Comparison of ENCODE assay signal across 1 cellular context in the genomic region with DNA sequence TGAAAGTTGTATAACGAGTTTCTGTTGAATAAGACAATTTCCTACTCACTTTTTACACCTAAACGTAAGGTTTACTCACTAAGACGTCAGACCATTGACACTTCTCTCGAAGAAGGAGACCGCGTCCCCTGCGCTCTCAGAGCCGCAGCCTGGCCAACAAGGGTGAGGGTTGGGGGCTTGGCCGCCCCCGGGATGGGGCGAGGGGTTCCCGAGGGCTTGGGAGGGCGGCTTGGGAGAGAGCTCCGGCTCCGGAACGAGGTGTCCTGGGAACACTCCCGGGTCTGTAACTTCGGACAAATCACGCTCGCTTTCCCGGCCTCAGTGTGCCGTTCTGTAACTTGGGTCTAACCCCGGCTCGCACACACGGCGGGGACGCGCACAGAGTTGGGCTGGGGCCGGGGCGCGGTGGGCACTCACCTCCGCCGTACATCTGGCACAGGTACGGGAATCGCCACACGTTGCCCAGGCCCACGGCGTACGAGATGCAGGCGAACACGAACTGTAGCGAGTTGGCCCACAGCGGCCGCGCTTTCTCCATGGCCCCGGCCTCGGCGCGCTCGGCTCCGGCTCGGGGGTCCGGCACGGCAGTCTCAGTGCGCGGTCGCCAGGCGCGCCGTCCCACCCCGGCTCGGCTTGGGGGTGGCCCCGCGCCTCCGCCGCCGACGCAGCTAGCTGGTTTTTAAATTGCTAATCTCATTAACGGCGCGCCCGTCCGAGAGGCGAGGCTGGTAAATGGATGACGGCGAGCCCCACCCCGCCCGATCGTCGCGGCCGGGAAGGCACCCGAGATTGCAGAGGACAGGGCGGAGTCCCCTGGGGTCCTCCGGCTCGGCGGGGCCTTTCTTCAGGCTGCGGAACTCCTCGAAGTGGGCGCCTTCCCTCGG.
TF ChIP-seq lines count a peak whose summit lies in the region.

A gene with protein sequence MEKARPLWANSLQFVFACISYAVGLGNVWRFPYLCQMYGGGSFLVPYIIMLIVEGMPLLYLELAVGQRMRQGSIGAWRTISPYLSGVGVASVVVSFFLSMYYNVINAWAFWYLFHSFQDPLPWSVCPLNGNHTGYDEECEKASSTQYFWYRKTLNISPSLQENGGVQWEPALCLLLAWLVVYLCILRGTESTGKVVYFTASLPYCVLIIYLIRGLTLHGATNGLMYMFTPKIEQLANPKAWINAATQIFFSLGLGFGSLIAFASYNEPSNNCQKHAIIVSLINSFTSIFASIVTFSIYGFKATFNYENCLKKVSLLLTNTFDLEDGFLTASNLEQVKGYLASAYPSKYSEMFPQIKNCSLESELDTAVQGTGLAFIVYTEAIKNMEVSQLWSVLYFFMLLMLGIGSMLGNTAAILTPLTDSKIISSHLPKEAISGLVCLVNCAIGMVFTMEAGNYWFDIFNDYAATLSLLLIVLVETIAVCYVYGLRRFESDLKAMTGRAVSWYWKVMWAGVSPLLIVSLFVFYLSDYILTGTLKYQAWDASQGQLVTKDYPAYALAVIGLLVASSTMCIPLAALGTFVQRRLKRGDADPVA (minus strand): TSS at position 655 of the 884 bp plus-strand sequence. CDS start 117 bp downstream, at position 538.

TF ChIP-seq in WTC11, 78 proteins besides CTCF, POLR2A, EP300 and RAD21 (continued from another document):
- TF ChIP-seq, protein P1, sequence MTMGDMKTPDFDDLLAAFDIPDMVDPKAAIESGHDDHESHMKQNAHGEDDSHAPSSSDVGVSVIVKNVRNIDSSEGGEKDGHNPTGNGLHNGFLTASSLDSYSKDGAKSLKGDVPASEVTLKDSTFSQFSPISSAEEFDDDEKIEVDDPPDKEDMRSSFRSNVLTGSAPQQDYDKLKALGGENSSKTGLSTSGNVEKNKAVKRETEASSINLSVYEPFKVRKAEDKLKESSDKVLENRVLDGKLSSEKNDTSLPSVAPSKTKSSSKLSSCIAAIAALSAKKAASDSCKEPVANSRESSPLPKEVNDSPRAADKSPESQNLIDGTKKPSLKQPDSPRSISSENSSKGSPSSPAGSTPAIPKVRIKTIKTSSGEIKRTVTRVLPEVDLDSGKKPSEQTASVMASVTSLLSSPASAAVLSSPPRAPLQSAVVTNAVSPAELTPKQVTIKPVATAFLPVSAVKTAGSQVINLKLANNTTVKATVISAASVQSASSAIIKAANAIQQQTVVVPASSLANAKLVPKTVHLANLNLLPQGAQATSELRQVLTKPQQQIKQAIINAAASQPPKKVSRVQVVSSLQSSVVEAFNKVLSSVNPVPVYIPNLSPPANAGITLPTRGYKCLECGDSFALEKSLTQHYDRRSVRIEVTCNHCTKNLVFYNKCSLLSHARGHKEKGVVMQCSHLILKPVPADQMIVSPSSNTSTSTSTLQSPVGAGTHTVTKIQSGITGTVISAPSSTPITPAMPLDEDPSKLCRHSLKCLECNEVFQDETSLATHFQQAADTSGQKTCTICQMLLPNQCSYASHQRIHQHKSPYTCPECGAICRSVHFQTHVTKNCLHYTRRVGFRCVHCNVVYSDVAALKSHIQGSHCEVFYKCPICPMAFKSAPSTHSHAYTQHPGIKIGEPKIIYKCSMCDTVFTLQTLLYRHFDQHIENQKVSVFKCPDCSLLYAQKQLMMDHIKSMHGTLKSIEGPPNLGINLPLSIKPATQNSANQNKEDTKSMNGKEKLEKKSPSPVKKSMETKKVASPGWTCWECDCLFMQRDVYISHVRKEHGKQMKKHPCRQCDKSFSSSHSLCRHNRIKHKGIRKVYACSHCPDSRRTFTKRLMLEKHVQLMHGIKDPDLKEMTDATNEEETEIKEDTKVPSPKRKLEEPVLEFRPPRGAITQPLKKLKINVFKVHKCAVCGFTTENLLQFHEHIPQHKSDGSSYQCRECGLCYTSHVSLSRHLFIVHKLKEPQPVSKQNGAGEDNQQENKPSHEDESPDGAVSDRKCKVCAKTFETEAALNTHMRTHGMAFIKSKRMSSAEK (CRISPR knock-in tag; IDR thresholded peaks at IDR 0.05; ENCODE audit: borderline replicate concordance) = no peak
- TF ChIP-seq ZNF317 (CRISPR knock-in tag; IDR thresholded peaks at IDR 0.05; ENCODE audit: borderline replicate concordance, low read depth) (no peak), NFATC4 (CRISPR knock-in tag; IDR thresholded peaks at IDR 0.05) (no peak), ATF1 (CRISPR knock-in tag; IDR thresholded peaks at IDR 0.05) (no peak), ZNF671 (CRISPR knock-in tag; IDR thresholded peaks at IDR 0.05) (no peak), ZNF219 (CRISPR knock-in tag; IDR thresholded peaks at IDR 0.05; ENCODE audit: borderline replicate concordance) (no peak), ZNF138 (CRISPR knock-in tag; conservative IDR thresholded peaks at IDR 0.05) (no peak), SMAD4 (CRISPR knock-in tag; IDR thresholded peaks at IDR 0.05) (no peak)
- TF ChIP-seq, protein P2, sequence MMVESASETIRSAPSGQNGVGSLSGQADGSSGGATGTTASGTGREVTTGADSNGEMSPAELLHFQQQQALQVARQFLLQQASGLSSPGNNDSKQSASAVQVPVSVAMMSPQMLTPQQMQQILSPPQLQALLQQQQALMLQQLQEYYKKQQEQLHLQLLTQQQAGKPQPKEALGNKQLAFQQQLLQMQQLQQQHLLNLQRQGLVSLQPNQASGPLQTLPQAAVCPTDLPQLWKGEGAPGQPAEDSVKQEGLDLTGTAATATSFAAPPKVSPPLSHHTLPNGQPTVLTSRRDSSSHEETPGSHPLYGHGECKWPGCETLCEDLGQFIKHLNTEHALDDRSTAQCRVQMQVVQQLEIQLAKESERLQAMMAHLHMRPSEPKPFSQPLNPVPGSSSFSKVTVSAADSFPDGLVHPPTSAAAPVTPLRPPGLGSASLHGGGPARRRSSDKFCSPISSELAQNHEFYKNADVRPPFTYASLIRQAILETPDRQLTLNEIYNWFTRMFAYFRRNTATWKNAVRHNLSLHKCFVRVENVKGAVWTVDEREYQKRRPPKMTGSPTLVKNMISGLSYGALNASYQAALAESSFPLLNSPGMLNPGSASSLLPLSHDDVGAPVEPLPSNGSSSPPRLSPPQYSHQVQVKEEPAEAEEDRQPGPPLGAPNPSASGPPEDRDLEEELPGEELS (CRISPR knock-in tag; IDR thresholded peaks at IDR 0.05) = no peak
- TF ChIP-seq, protein P3, sequence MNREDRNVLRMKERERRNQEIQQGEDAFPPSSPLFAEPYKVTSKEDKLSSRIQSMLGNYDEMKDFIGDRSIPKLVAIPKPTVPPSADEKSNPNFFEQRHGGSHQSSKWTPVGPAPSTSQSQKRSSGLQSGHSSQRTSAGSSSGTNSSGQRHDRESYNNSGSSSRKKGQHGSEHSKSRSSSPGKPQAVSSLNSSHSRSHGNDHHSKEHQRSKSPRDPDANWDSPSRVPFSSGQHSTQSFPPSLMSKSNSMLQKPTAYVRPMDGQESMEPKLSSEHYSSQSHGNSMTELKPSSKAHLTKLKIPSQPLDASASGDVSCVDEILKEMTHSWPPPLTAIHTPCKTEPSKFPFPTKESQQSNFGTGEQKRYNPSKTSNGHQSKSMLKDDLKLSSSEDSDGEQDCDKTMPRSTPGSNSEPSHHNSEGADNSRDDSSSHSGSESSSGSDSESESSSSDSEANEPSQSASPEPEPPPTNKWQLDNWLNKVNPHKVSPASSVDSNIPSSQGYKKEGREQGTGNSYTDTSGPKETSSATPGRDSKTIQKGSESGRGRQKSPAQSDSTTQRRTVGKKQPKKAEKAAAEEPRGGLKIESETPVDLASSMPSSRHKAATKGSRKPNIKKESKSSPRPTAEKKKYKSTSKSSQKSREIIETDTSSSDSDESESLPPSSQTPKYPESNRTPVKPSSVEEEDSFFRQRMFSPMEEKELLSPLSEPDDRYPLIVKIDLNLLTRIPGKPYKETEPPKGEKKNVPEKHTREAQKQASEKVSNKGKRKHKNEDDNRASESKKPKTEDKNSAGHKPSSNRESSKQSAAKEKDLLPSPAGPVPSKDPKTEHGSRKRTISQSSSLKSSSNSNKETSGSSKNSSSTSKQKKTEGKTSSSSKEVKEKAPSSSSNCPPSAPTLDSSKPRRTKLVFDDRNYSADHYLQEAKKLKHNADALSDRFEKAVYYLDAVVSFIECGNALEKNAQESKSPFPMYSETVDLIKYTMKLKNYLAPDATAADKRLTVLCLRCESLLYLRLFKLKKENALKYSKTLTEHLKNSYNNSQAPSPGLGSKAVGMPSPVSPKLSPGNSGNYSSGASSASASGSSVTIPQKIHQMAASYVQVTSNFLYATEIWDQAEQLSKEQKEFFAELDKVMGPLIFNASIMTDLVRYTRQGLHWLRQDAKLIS (CRISPR knock-in tag; IDR thresholded peaks at IDR 0.05; ENCODE audit: borderline replicate concordance) = no peak
